16 cellular contexts compared by ENCODE assay signal in the genomic region with DNA sequence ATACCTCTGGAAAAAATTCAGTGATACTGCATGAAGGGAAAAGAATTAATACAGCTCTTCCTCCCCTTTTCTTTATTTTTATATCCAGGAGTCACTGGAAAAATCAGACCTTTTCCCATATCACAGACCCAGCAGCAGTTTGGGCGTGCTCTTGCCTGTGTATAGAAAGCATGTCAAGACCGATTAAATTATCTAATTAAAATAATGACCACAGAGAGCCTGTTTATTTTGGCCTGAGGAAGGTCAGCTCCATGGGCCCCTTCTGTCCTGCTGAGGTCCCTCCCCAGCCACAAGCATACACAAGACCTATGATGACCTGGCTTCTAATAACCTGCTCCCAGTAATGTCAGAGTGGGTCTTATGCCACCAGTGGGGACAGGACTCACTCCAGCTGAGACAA.
DNase-seq lines count a peak whose midpoint lies in the region; ATAC-seq and TF ChIP-seq lines count a peak whose summit lies in the region.
"Had no signal": no experiment of that assay in that cellular context is flagged by ENCODE, and none has a peak within 500 bp of the region (broad histone marks: within the 10 kb centered on the region; RNA-seq: fewer than 3 reads in every experiment).

No MANE protein-coding gene starts in this region.

- H3K27me3 Mint-ChIP-seq in chondrocyte (ENCODE audit: low read depth) (no peaks in the 10 kb centered on the region), mesothelial cell of epicardium (ENCODE audit: low read depth) (no peaks in the 10 kb centered on the region), type B pancreatic cell (no peaks in the 10 kb centered on the region)

- H3K4me1 Mint-ChIP-seq in chondrocyte (ENCODE audit: low read depth) (peaks cover 60% of the 10 kb centered on the region), mesothelial cell of epicardium (peaks cover 68% of the 10 kb centered on the region), type B pancreatic cell (ENCODE audit: unreplicated experiment) (peaks cover 57% of the 10 kb centered on the region)

- DNase-seq in left cardiac atrium, result peak; percentile 29
- no peak for DNase-seq in Right ventricle myocardium inferior (ENCODE audit: missing footprints)
- DNase-seq in chondrocyte (ENCODE audit: low spot score), result no peak
- no peak for DNase-seq in mesothelial cell of epicardium (ENCODE audit: low spot score in 2 of 2, unreplicated experiment in 2 of 2)
- no peak for DNase-seq in type B pancreatic cell (ENCODE audit: extremely low spot score, unreplicated experiment)
- no peak for DNase-seq in stimulated activated naive CD4-positive, alpha-beta T cell treated with Interleukin-2 at 50 U/mL for 16 hours (lab: John Stamatoyannopoulos, UW)
- no peak for DNase-seq in putamen (ENCODE audit: low spot score)
- DNase-seq in effector CD4-positive, alpha-beta T cell, result no peak
- DNase-seq: COR-L47, Karpas-422, NCI-H2081 treated with DMSO at 0.1 percent for 48 hours, NCI-H2227 treated with DMSO at 0.1 percent for 48 hours, NCI-H774, SHP77 had no signal

- no peaks in the 10 kb centered on the region for H3K9me3 Mint-ChIP-seq in chondrocyte (ENCODE audit: low read depth)
- peaks cover 4% of the 10 kb centered on the region for H3K9me3 Mint-ChIP-seq in mesothelial cell of epicardium
- H3K9me3 Mint-ChIP-seq in type B pancreatic cell, result no peaks in the 10 kb centered on the region

- no peak overlapping the region for H3K4me3 Mint-ChIP-seq in chondrocyte (ENCODE audit: unreplicated experiment)
- H3K4me3 Mint-ChIP-seq in mesothelial cell of epicardium, result no peak overlapping the region
- peak overlapping the region; percentile 53 for H3K4me3 Mint-ChIP-seq in type B pancreatic cell
- H3K4me3 Mint-ChIP-seq: CD14-positive monocyte had no signal

- ATAC-seq in left cardiac atrium (peak in 1 of 2 donors; percentile 17), Right ventricle myocardium inferior (no peak)
- ATAC-seq: Panc1 had no signal

- H3K27ac Mint-ChIP-seq in chondrocyte (ENCODE audit: unreplicated experiment) (peak overlapping the region; percentile 8), mesothelial cell of epicardium (peak overlapping the region; percentile 86), type B pancreatic cell (peak overlapping the region; percentile 8)
- H3K27ac Mint-ChIP-seq: CD14-positive monocyte had no signal

- intact Hi-C loops in left cardiac atrium (cut with DNase I), result no loop called here
- intact Hi-C loops in Right ventricle myocardium inferior (cut with DNase I), result no loop called here

- TF ChIP-seq CTCF in chondrocyte (IDR thresholded peaks at IDR 0.05) (no peak), mesothelial cell of epicardium (IDR thresholded peaks at IDR 0.05; ENCODE audit: unreplicated experiment) (no peak), type B pancreatic cell (conservative IDR thresholded peaks at IDR 0.05) (no peak)

- H3K36me3 Mint-ChIP-seq in chondrocyte (ENCODE audit: low read depth) (no peaks in the 10 kb centered on the region), mesothelial cell of epicardium (no peaks in the 10 kb centered on the region), type B pancreatic cell (no peaks in the 10 kb centered on the region)
- H3K36me3 Mint-ChIP-seq: CD14-positive monocyte had no signal

Comparison
In these comparisons a context has a peak if more than half of its experiments do, and no peak if none do; other contexts are left out.
1. H3K27ac Mint-ChIP-seq: peak in every context shown above with its lines; median percentile 86 in mesothelial cell of epicardium; 8 in chondrocyte; 8 in type B pancreatic cell.